ENCODE assay signal across 9 cellular contexts in genomic region chr10:112126172-112126571, GRCh38.
"Had no signal": no experiment of that assay in that cellular context is flagged by ENCODE, and none has a peak within 500 bp of the region (broad histone marks: within the 10 kb centered on the region; RNA-seq: fewer than 3 reads in every experiment).

No MANE protein-coding gene starts in this region.

- DNase-seq: GM23248, GOT3, H7, HFFc6, IMR-90, KG1 had no signal

- H3K4me3 Mint-ChIP-seq: HFFc6 had no signal

- H3K36me3 ChIP-seq: HAP-1 had no signal

- H3K4me3 ChIP-seq: GM23248, HAP-1, K562 had no signal

- H2AFZ ChIP-seq: GM23248 had no signal

- H3K9me3 ChIP-seq: HAP-1 had no signal

- H3K9me3 Mint-ChIP-seq: HFFc6 had no signal

- H3K27ac Mint-ChIP-seq: HFFc6 had no signal

- H3K9ac ChIP-seq: GM23248 had no signal

- ATAC-seq: HCT116, K562 had no signal

- H3K27ac ChIP-seq: GM23248 had no signal

- H3K4me1 ChIP-seq: HAP-1 had no signal
